1 cellular context compared by ENCODE assay signal in genomic region chr6:42921801-42922200, GRCh38.
TF ChIP-seq lines count a peak whose summit lies in the region.

No MANE protein-coding gene starts in this region.

TF ChIP-seq in HepG2, 621 proteins besides CTCF, POLR2A, EP300 and RAD21:
- TF ChIP-seq STAT5B (CRISPR knock-in tag; IDR thresholded peaks at IDR 0.05) = no peak
- TF ChIP-seq ZNF441 (CRISPR knock-in tag; IDR thresholded peaks at IDR 0.05; ENCODE audit: borderline replicate concordance) = peak; percentile 94
